In genomic region chr5:21071421-21071820, GRCh38 we compare ENCODE assay signal across 20 cellular contexts.
"Had no signal": no experiment of that assay in that cellular context is flagged by ENCODE, and none has a peak within 500 bp of the region (broad histone marks: within the 10 kb centered on the region; RNA-seq: fewer than 3 reads in every experiment).

No MANE protein-coding gene starts in this region.

- H3K4me3 ChIP-seq: breast epithelium, colonic mucosa had no signal

- ATAC-seq: activated CD4-positive, CD25-positive, alpha-beta regulatory T cell treated with anti-CD3 and anti-CD28 coated beads, Interleukin-2, amount 50 U/mL, for 24 hours; activated CD8-positive, alpha-beta T cell treated with anti-CD3 and anti-CD28 coated beads, Interleukin-2, amount 10 ng/mL, durations not matched to agents 7 days and 5 days had no signal

- H3K36me3 ChIP-seq: breast epithelium, colonic mucosa had no signal

- H3K9me3 ChIP-seq: breast epithelium, colonic mucosa had no signal

- H3K27ac ChIP-seq: breast epithelium, colonic mucosa had no signal

- DNase-seq: activated CD4-positive, alpha-beta T cell treated with anti-CD3 and anti-CD28 coated beads for 4 hours; activated CD8-positive, alpha-beta memory T cell treated with anti-CD3 and anti-CD28 coated beads, Interleukin-2, amount 50 U/mL, for 48 hours; activated CD8-positive, alpha-beta T cell treated with anti-CD3 and anti-CD28 coated beads, Interleukin-2, amount 10 ng/mL, durations not matched to agents 7 days and 5 days; activated effector memory CD4-positive, alpha-beta T cell treated with Interleukin-2 at 50 U/mL for 16 hours; activated naive CD4-positive, alpha-beta T cell; activated T-cell treated with anti-CD3 and anti-CD28 coated beads, Interleukin-2, amount 50 U/mL, for 1 hour; aorta; caudate nucleus; colonic mucosa; NCI-H1092; NCI-H1417; NCI-H1930; NCI-H2107; NCI-H345; NCI-H510A; NCI-H82; OCI-M1; SHP77 treated with DMSO at 0.1 percent for 48 hours had no signal
